In the genomic region with DNA sequence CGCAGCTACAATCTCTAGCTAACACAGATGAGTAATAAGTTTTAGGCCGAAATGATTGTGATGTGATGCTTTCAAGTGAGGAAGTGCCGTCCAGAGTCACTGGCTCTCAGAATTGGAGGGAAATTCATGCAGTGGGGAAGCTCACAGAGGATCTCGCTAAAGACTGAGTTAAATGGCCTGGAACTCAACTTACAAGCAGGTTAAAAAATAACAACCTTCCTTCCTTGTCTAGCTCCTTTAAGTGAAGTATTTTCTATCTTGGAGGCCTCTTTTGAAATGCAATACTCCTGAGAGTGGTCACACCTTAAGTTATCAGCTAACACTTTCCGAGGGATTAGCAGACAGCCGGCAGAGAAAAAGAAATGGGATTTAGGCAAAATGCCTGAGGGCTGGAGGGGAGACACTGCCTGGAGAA, we compare ENCODE assay signal across 17 cellular contexts.
"Had no signal": no experiment of that assay in that cellular context is flagged by ENCODE, and none has a peak within 500 bp of the region (broad histone marks: within the 10 kb centered on the region; RNA-seq: fewer than 3 reads in every experiment).

No MANE protein-coding gene starts in this region.

- DNase-seq: activated CD4-positive, alpha-beta T cell treated with anti-CD3 and anti-CD28 coated beads, Interleukin-2, amount 50 U/mL, for 1 hour; activated CD4-positive, CD25-positive, alpha-beta regulatory T cell treated with anti-CD3 and anti-CD28 coated beads, Interleukin-2, amount 50 U/mL, for 72 hours; activated CD8-positive, alpha-beta memory T cell treated with anti-CD3 and anti-CD28 coated beads for 24 hours; activated CD8-positive, alpha-beta memory T cell treated with anti-CD3 and anti-CD28 coated beads, Interleukin-2, amount 50 U/mL, for 48 hours; activated effector memory CD4-positive, alpha-beta T cell treated with anti-CD3 and anti-CD28 coated beads, Interleukin-2, amount 50 U/mL, for 16 hours; activated T-cell treated with anti-CD3 and anti-CD28 coated beads, Interleukin-2, amount 50 U/mL, for 72 hours; colonic mucosa; foreskin melanocyte; stimulated activated naive CD8-positive, alpha-beta T cell treated with anti-CD3 and anti-CD28 coated beads, Interleukin-15, Interleukin-2, amounts not matched to agents 100 U/mL and 50 U/mL, for 24 hours; substantia nigra; tibial artery had no signal

- H3K36me3 Mint-ChIP-seq: activated naive CD4-positive, alpha-beta T cell treated with anti-CD3 and anti-CD28 coated beads, Interleukin-2, amount 50 U/mL, for 24 hours; natural killer cell treated with Interleukin-12 subunit alpha and Interleukin-12 subunit beta and Interleukin-15 and Interleukin-18, amount 100 ng/mL, for 72 hours had no signal

- H3K27me3 ChIP-seq: ascending aorta, colonic mucosa, right atrium auricular region, tibial artery had no signal

- H3K9me3 ChIP-seq: ascending aorta, colonic mucosa, right atrium auricular region, tibial artery had no signal

- H3K27me3 Mint-ChIP-seq: activated naive CD4-positive, alpha-beta T cell treated with anti-CD3 and anti-CD28 coated beads, Interleukin-2, amount 50 U/mL, for 24 hours; central memory CD8-positive, alpha-beta T cell had no signal

- H3K9me3 Mint-ChIP-seq: activated naive CD4-positive, alpha-beta T cell treated with anti-CD3 and anti-CD28 coated beads, Interleukin-2, amount 50 U/mL, for 24 hours; activated T-cell treated with anti-CD3 and anti-CD28 coated beads, Interleukin-2, amount 50 U/mL, for 72 hours; natural killer cell treated with Interleukin-12 subunit alpha and Interleukin-12 subunit beta and Interleukin-15 and Interleukin-18, amount 100 ng/mL, for 72 hours; T-helper 2 cell treated with Interferon-gamma antibody and Interleukin-4, amounts not matched to agents 5 μg/mL and 100 μg/mL, for 36 hours had no signal

- H3K4me1 Mint-ChIP-seq: activated naive CD4-positive, alpha-beta T cell treated with anti-CD3 and anti-CD28 coated beads, Interleukin-2, amount 50 U/mL, for 24 hours; central memory CD8-positive, alpha-beta T cell had no signal

- H3K4me1 ChIP-seq: ascending aorta, colonic mucosa, right atrium auricular region, tibial artery had no signal

- H3K27ac Mint-ChIP-seq: activated naive CD4-positive, alpha-beta T cell treated with anti-CD3 and anti-CD28 coated beads, Interleukin-2, amount 50 U/mL, for 24 hours; activated T-cell treated with anti-CD3 and anti-CD28 coated beads, Interleukin-2, amount 50 U/mL, for 72 hours; natural killer cell treated with Interleukin-12 subunit alpha and Interleukin-12 subunit beta and Interleukin-15 and Interleukin-18, amount 100 ng/mL, for 72 hours; T-helper 2 cell treated with Interferon-gamma antibody and Interleukin-4, amounts not matched to agents 5 μg/mL and 100 μg/mL, for 36 hours had no signal

- H3K4me3 ChIP-seq: ascending aorta, colonic mucosa, right atrium auricular region, tibial artery had no signal

- H3K4me3 Mint-ChIP-seq: activated naive CD4-positive, alpha-beta T cell treated with anti-CD3 and anti-CD28 coated beads, Interleukin-2, amount 50 U/mL, for 24 hours; activated T-cell treated with anti-CD3 and anti-CD28 coated beads, Interleukin-2, amount 50 U/mL, for 72 hours; central memory CD8-positive, alpha-beta T cell; natural killer cell treated with Interleukin-12 subunit alpha and Interleukin-12 subunit beta and Interleukin-15 and Interleukin-18, amount 100 ng/mL, for 72 hours; T-helper 2 cell treated with Interferon-gamma antibody and Interleukin-4, amounts not matched to agents 5 μg/mL and 100 μg/mL, for 36 hours had no signal

- H3K36me3 ChIP-seq: ascending aorta, colonic mucosa, right atrium auricular region, tibial artery had no signal

- ATAC-seq: activated T-cell treated with anti-CD3 and anti-CD28 coated beads, Interleukin-2, amount 50 U/mL, for 72 hours; natural killer cell treated with Interleukin-12 subunit alpha and Interleukin-12 subunit beta and Interleukin-15 and Interleukin-18, amount 100 ng/mL, for 72 hours; stimulated activated naive CD8-positive, alpha-beta T cell treated with anti-CD3 and anti-CD28 coated beads, Interleukin-15, Interleukin-2, amounts not matched to agents 100 U/mL and 50 U/mL, for 24 hours had no signal

- H3K27ac ChIP-seq: ascending aorta, colonic mucosa, right atrium auricular region, tibial artery had no signal
